13 cellular contexts compared by ENCODE assay signal in genomic region chr3:16378415-16378814, GRCh38.
DNase-seq lines count a peak whose midpoint lies in the region; ATAC-seq and TF ChIP-seq lines count a peak whose summit lies in the region.
"Had no signal": no experiment of that assay in that cellular context is flagged by ENCODE, and none has a peak within 500 bp of the region (broad histone marks: within the 10 kb centered on the region; RNA-seq: fewer than 3 reads in every experiment).

No MANE protein-coding gene starts in this region.

- DNase-seq in stimulated activated naive CD8-positive, alpha-beta T cell treated with anti-CD3 and anti-CD28 coated beads, Interleukin-15, Interleukin-2, amounts not matched to agents 100 U/mL and 50 U/mL, for 24 hours: no peak
- DNase-seq in ascending aorta (ENCODE audit: low spot score in 2 of 2) (no peak), thyroid gland (no peak), H4 (ENCODE audit: low spot score) (no peak), NCI-H1092 treated with DMSO at 0.1 percent for 48 hours (lab: John Stamatoyannopoulos, UW) (no peak), aorta (no peak)
- DNase-seq: adrenal gland, dermis blood vessel endothelial cell, MV-4-11, NCI-H446 treated with DMSO at 0.1 percent for 48 hours had no signal

- H3K9me3 ChIP-seq in ascending aorta: no peaks in the 10 kb centered on the region
- no peaks in the 10 kb centered on the region for H3K9me3 ChIP-seq in thyroid gland
- H3K9me3 ChIP-seq in aorta (ENCODE audit: control insufficient read depth, low read length): no peaks in the 10 kb centered on the region
- H3K9me3 ChIP-seq: adrenal gland had no signal

- H3K4me3 ChIP-seq in ascending aorta: no peak overlapping the region
- H3K4me3 ChIP-seq in thyroid gland (replicated peaks in 1 of 3): no peak overlapping the region
- H3K4me3 ChIP-seq in aorta (ENCODE audit: low read length in 2 of 2): no peak overlapping the region
- H3K4me3 ChIP-seq: adrenal gland had no signal

- H3K27me3 Mint-ChIP-seq in stimulated activated naive CD8-positive, alpha-beta T cell treated with anti-CD3 and anti-CD28 coated beads, Interleukin-15, Interleukin-2, amounts not matched to agents 100 ng/mL and 50 ng/mL, for 24 hours: no peaks in the 10 kb centered on the region

- peaks cover 97% of the 10 kb centered on the region for H3K36me3 Mint-ChIP-seq in stimulated activated naive CD8-positive, alpha-beta T cell treated with anti-CD3 and anti-CD28 coated beads, Interleukin-15, Interleukin-2, amounts not matched to agents 100 ng/mL and 50 ng/mL, for 24 hours (ENCODE audit: low read depth)

- ATAC-seq in stimulated activated naive CD8-positive, alpha-beta T cell treated with anti-CD3 and anti-CD28 coated beads, Interleukin-15, Interleukin-2, amounts not matched to agents 100 U/mL and 50 U/mL, for 24 hours: no peak
- ATAC-seq in HG03432 (IDR thresholded peaks at IDR 0.05; ENCODE audit: unreplicated experiment) (peak; percentile 4), aorta (ENCODE audit: low FRiP score) (no peak)

- H3K36me3 ChIP-seq in ascending aorta: peaks cover 4 to 27% of the 10 kb centered on the region in 2 donors
- no peaks in the 10 kb centered on the region for H3K36me3 ChIP-seq in thyroid gland
- no peaks in the 10 kb centered on the region for H3K36me3 ChIP-seq in aorta (ENCODE audit: control insufficient read depth in 1 of 2, insufficient read depth in 2 of 2, low read length in 1 of 2)

- TF ChIP-seq POLR2A in thyroid gland (IDR thresholded peaks at IDR 0.05): no peak

- H3K27ac ChIP-seq in ascending aorta (peak overlapping the region; percentile 15 to 20), thyroid gland (peak overlapping the region; percentile 8 to 49 (median 32)), aorta (ENCODE audit: low read depth in 1 of 2, low read length in 2 of 2) (no peak overlapping the region)
- H3K27ac ChIP-seq: adrenal gland had no signal

- peak overlapping the region; percentile 27 for H3K4me3 Mint-ChIP-seq in stimulated activated naive CD8-positive, alpha-beta T cell treated with anti-CD3 and anti-CD28 coated beads, Interleukin-15, Interleukin-2, amounts not matched to agents 100 ng/mL and 50 ng/mL, for 24 hours
- H3K4me3 Mint-ChIP-seq: WTC11 had no signal

- TF ChIP-seq CTCF in ascending aorta (IDR thresholded peaks at IDR 0.05) (no peak), thyroid gland (IDR thresholded peaks at IDR 0.05) (no peak)

- H3K27me3 ChIP-seq in ascending aorta: no peaks in the 10 kb centered on the region
- H3K27me3 ChIP-seq in thyroid gland: no peaks in the 10 kb centered on the region
- no peaks in the 10 kb centered on the region for H3K27me3 ChIP-seq in aorta (ENCODE audit: control insufficient read depth in 1 of 2, insufficient read depth in 2 of 2, low read length in 1 of 2)
- H3K27me3 ChIP-seq: adrenal gland had no signal

- H3K27ac Mint-ChIP-seq in stimulated activated naive CD8-positive, alpha-beta T cell treated with anti-CD3 and anti-CD28 coated beads, Interleukin-15, Interleukin-2, amounts not matched to agents 100 ng/mL and 50 ng/mL, for 24 hours: peak overlapping the region; percentile 84
- H3K27ac Mint-ChIP-seq: WTC11 had no signal

- 50 to 65% methylated on average over 3 of the region's 3 CpGs for WGBS in thyroid gland, 2 donors
- 83 to 89% methylated on average over 3 of the region's 3 CpGs for WGBS in aorta, 2 donors

- peaks cover 0 to 9% of the 10 kb centered on the region in 2 donors for H3K4me1 ChIP-seq in ascending aorta
- H3K4me1 ChIP-seq in thyroid gland: peaks cover 30 to 37% of the 10 kb centered on the region in 2 donors
- H3K4me1 ChIP-seq in aorta (ENCODE audit: control insufficient read depth in 1 of 2, insufficient read depth in 2 of 2, low read length in 2 of 2): no peaks in the 10 kb centered on the region
- H3K4me1 ChIP-seq: adrenal gland had no signal

- intact Hi-C loops in ascending aorta (cut with DNase I) (no loop called here), thyroid gland (cut with DNase I) (no loop called here), aorta (cut with DNase I) (loop anchor here in 1 of 2 donors (10.0 kb wide), 1 partner anchor 136 kb away; the partner anchor contains the start of gene RFTN1)

- peaks cover 3% of the 10 kb centered on the region for H3K9me3 Mint-ChIP-seq in stimulated activated naive CD8-positive, alpha-beta T cell treated with anti-CD3 and anti-CD28 coated beads, Interleukin-15, Interleukin-2, amounts not matched to agents 100 ng/mL and 50 ng/mL, for 24 hours

- H3K4me1 Mint-ChIP-seq in stimulated activated naive CD8-positive, alpha-beta T cell treated with anti-CD3 and anti-CD28 coated beads, Interleukin-15, Interleukin-2, amounts not matched to agents 100 ng/mL and 50 ng/mL, for 24 hours (ENCODE audit: low read depth): peaks cover 94% of the 10 kb centered on the region

Comparison
In these comparisons a context has a peak if more than half of its experiments do, and no peak if none do; other contexts are left out.
1. H3K27ac ChIP-seq: peak in ascending aorta (2 of 2) and thyroid gland (3 of 3); none in aorta (0 of 2).